ENCODE assay signal across 29 cellular contexts in the genomic region with DNA sequence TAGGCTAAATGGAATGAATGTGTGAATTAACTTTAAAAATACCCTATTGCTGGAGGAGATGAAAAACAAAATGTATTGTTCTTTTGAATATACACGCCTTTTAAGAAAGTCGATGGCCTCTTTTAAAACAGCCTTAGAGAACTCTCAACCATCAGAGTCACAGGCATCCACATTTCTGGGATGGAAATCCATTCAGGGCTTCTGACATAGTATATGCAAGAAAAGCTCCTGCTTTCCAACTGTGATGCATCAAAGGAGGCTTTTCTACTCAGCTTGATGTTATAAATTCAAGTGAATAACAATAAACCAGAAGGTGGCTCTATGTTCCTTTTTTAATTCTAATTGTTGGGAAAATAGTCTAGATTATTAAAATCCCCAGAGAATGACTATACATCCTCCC.
"Had no signal": no experiment of that assay in that cellular context is flagged by ENCODE, and none has a peak within 500 bp of the region (broad histone marks: within the 10 kb centered on the region; RNA-seq: fewer than 3 reads in every experiment).

No MANE protein-coding gene starts in this region.

- DNase-seq: activated CD4-positive, alpha-beta memory T cell treated with anti-CD3 and anti-CD28 coated beads, Interleukin-2, amount 10 ng/mL, durations not matched to agents 7 days and 5 days; activated CD4-positive, alpha-beta T cell treated with anti-CD3 and anti-CD28 coated beads for 1 hour; activated CD4-positive, alpha-beta T cell treated with anti-CD3 and anti-CD28 coated beads for 4 hours; activated CD4-positive, alpha-beta T cell treated with anti-CD3 and anti-CD28 coated beads, Interleukin-2, amount 10 ng/mL, durations not matched to agents 7 days and 5 days; activated CD4-positive, alpha-beta T cell treated with anti-CD3 and anti-CD28 coated beads, Interleukin-2, amount 50 U/mL, for 4 hours; activated CD8-positive, alpha-beta memory T cell treated with anti-CD3 and anti-CD28 coated beads, Interleukin-2, amount 50 U/mL, for 48 hours; activated gamma-delta T cell; activated naive CD4-positive, alpha-beta T cell; activated naive CD4-positive, alpha-beta T cell treated with anti-CD3 and anti-CD28 coated beads, Interleukin-2, amount 10 ng/mL, durations not matched to agents 7 days and 5 days; activated naive CD8-positive, alpha-beta T cell treated with anti-CD3 and anti-CD28 coated beads, Interleukin-2, amount 10 ng/mL, durations not matched to agents 7 days and 5 days; activated T-cell treated with anti-CD3 and anti-CD28 coated beads for 4 hours; activated T-cell treated with anti-CD3 and anti-CD28 coated beads, Interleukin-2, amount 50 U/mL, for 24 hours; activated T-cell treated with anti-CD3 and anti-CD28 coated beads, Interleukin-2, amount 50 U/mL, for 72 hours; central memory CD4-positive, alpha-beta T cell; cerebellar nuclear complex; colonic mucosa; effector CD8-positive, alpha-beta T cell; esophagus squamous epithelium; foreskin melanocyte; heart right ventricle; T-helper 2 cell had no signal

- H3K4me1 ChIP-seq: ascending aorta, breast epithelium, colonic mucosa, esophagus squamous epithelium, gastroesophageal sphincter, heart right ventricle had no signal

- H3K4me3 ChIP-seq: ascending aorta, breast epithelium, cardiac muscle cell, colonic mucosa, esophagus squamous epithelium, gastroesophageal sphincter, heart right ventricle had no signal

- H3K27me3 ChIP-seq: ascending aorta, breast epithelium, cardiac muscle cell, colonic mucosa, esophagus squamous epithelium, gastroesophageal sphincter, heart right ventricle had no signal

- ATAC-seq: activated naive CD4-positive, alpha-beta T cell treated with anti-CD3 and anti-CD28 coated beads, Interleukin-2, amount 50 U/mL, for 72 hours; activated T-cell treated with anti-CD3 and anti-CD28 coated beads, Interleukin-2, amount 50 U/mL, for 72 hours; gastroesophageal sphincter; heart right ventricle had no signal

- H3K9me3 ChIP-seq: ascending aorta, breast epithelium, colonic mucosa, esophagus squamous epithelium, gastroesophageal sphincter had no signal

- H3K27ac ChIP-seq: ascending aorta, breast epithelium, cardiac muscle cell, colonic mucosa, epithelial cell of prostate, esophagus squamous epithelium, gastroesophageal sphincter, heart right ventricle had no signal

- H3K36me3 ChIP-seq: ascending aorta, breast epithelium, cardiac muscle cell, colonic mucosa, esophagus squamous epithelium, gastroesophageal sphincter, heart right ventricle had no signal

- FAIRE-seq: endothelial cell of umbilical vein, TTC549 had no signal
